Comparison of ENCODE assay signal across 24 cellular contexts in the genomic region with DNA sequence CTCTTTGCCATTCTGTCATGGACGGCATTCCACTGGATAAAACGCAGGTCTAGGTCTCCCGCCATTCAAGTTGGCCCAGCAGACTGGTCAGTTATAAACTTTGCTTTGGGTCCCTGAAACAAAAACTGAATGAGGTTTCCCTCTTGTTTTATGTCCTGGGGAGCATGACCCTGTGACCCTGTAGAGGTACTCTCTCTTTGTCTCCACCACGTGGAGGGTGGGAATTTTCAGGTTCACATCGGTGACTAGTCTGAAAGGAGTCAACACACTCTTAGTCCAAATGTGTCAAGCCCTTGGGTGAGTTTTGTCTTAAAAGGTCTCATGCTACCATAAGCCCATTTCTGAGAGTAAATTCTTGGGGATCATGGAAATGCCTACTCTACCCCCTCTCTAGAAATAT.
"Had no signal": no experiment of that assay in that cellular context is flagged by ENCODE, and none has a peak within 500 bp of the region (broad histone marks: within the 10 kb centered on the region; RNA-seq: fewer than 3 reads in every experiment).

No MANE protein-coding gene starts in this region.

- ATAC-seq: activated CD8-positive, alpha-beta memory T cell treated with anti-CD3 and anti-CD28 coated beads, Interleukin-2, amount 10 ng/mL, durations not matched to agents 7 days and 5 days had no signal

- H3K4me3 ChIP-seq: breast epithelium had no signal

- H3K36me3 ChIP-seq: breast epithelium had no signal

- DNase-seq: activated B cell treated with CpG ODN at 0.5 μM for 24 hours; activated CD4-positive, alpha-beta T cell treated with anti-CD3 and anti-CD28 coated beads for 1 hour; activated CD4-positive, alpha-beta T cell treated with anti-CD3 and anti-CD28 coated beads, Interleukin-2, amount 10 ng/mL, durations not matched to agents 24 days and 14 days; activated CD4-positive, alpha-beta T cell treated with anti-CD3 and anti-CD28 coated beads, Interleukin-2, amount 50 U/mL, for 48 hours; activated CD8-positive, alpha-beta memory T cell treated with anti-CD3 and anti-CD28 coated beads, Interleukin-2, amount 10 ng/mL, durations not matched to agents 7 days and 5 days; activated effector memory CD4-positive, alpha-beta T cell treated with Interleukin-2 at 50 U/mL for 16 hours; activated naive CD4-positive, alpha-beta T cell; activated T-cell treated with anti-CD3 and anti-CD28 coated beads, Interleukin-2, amount 50 U/mL, for 24 hours; aorta; caudate nucleus; MV-4-11; NCI-H1092 treated with DMSO at 0.1 percent for 48 hours; NCI-H1417 treated with DMSO at 0.1 percent for 48 hours; NCI-H1694; NCI-H2029 treated with DMSO at 0.1 percent for 48 hours; NCI-H345; NCI-H510A; NCI-H526 treated with DMSO at 0.1 percent for 48 hours; NCI-H82; NK-92 treated with Interleukin-12 subunit alpha and Interleukin-12 subunit beta, amount 100 ng/mL, for 24 hours; SHP77 treated with DMSO at 0.1 percent for 48 hours had no signal

- FAIRE-seq: RCC 7860, TTC549 had no signal

- H3K27me3 ChIP-seq: breast epithelium had no signal

- H3K4me1 ChIP-seq: breast epithelium had no signal

- H3K27ac ChIP-seq: breast epithelium had no signal
